Comparison of ENCODE assay signal across 27 cellular contexts in genomic region chr6:91486200-91486599, GRCh38.
A peak's percentile ranks its signal among the peaks of the same experiment; 100 is the strongest.
DNase-seq lines count a peak whose midpoint lies in the region; ATAC-seq and TF ChIP-seq lines count a peak whose summit lies in the region.
"Had no signal": no experiment of that assay in that cellular context is flagged by ENCODE, and none has a peak within 500 bp of the region (broad histone marks: within the 10 kb centered on the region; RNA-seq: fewer than 3 reads in every experiment).

No MANE protein-coding gene starts in this region.

- no peaks in the 10 kb centered on the region for H3K36me3 ChIP-seq in Caco-2 (ENCODE audit: control insufficient read depth, insufficient read depth, low read length)
- H3K36me3 ChIP-seq: gastroesophageal sphincter, HAP-1, neutrophil, SJSA1, upper lobe of left lung had no signal

- POLR2A ChIA-PET in Caco-2 (lab: Charles Lee): no interaction called here

- no peak overlapping the region for H3K4me3 Mint-ChIP-seq in Caco-2 (ENCODE audit: unreplicated experiment)
- H3K4me3 Mint-ChIP-seq: activated B cell treated with CpG ODN at 0.5 μM for 24 hours; activated naive CD8-positive, alpha-beta T cell treated with anti-CD3 and anti-CD28 coated beads, Interleukin-2, amount 50 U/mL, for 24 hours; activated T-cell treated with anti-CD3 and anti-CD28 coated beads, Interleukin-2, amount 50 U/mL, for 4 hours; dendritic cell treated with granulocyte-macrophage colony-stimulating factor and Interleukin-4, amounts not matched to agents 40 ng/mL and 50 ng/mL, for 4 days; immature natural killer cell; stimulated activated naive B cell treated with anti-CD40 and anti-IgM and Interleukin-4, amounts not matched to agents 10 μg/mL and 1 μg/mL and 100 μg/mL, for 72 hours had no signal

- no peaks in the 10 kb centered on the region for H3K36me3 Mint-ChIP-seq in Caco-2 (ENCODE audit: insufficient read depth, unreplicated experiment)
- H3K36me3 Mint-ChIP-seq: immature natural killer cell; stimulated activated naive B cell treated with anti-CD40 and anti-IgM and Interleukin-4, amounts not matched to agents 10 μg/mL and 1 μg/mL and 100 μg/mL, for 72 hours had no signal

- no peak for TF ChIP-seq POLR2A in GM18505 (IDR thresholded peaks at IDR 0.05; ENCODE audit: borderline replicate concordance, extremely low read depth, insufficient read depth, insufficient read length)

- no peaks in the 10 kb centered on the region for H3K4me1 ChIP-seq in Caco-2
- H3K4me1 ChIP-seq: gastroesophageal sphincter, SJSA1, upper lobe of left lung had no signal

- H3K4me3 ChIP-seq in Caco-2 (ENCODE audit: low read depth, low read length): no peak overlapping the region
- H3K4me3 ChIP-seq: gastroesophageal sphincter, HAP-1, SJSA1, upper lobe of left lung had no signal

- no peaks in the 10 kb centered on the region for H3K27me3 Mint-ChIP-seq in Caco-2 (ENCODE audit: insufficient read depth, unreplicated experiment)
- H3K27me3 Mint-ChIP-seq: activated B cell treated with CpG ODN at 0.5 μM for 24 hours; activated naive CD8-positive, alpha-beta T cell treated with anti-CD3 and anti-CD28 coated beads, Interleukin-2, amount 50 U/mL, for 24 hours; dendritic cell treated with granulocyte-macrophage colony-stimulating factor and Interleukin-4, amounts not matched to agents 40 ng/mL and 50 ng/mL, for 4 days; progenitor cell of endocrine pancreas; stimulated activated naive B cell treated with anti-CD40 and anti-IgM and Interleukin-4, amounts not matched to agents 10 μg/mL and 1 μg/mL and 100 μg/mL, for 72 hours had no signal

- no peaks in the 10 kb centered on the region for H3K4me1 Mint-ChIP-seq in Caco-2 (ENCODE audit: low read depth, unreplicated experiment)
- H3K4me1 Mint-ChIP-seq: activated B cell treated with CpG ODN at 0.5 μM for 24 hours; activated naive CD8-positive, alpha-beta T cell treated with anti-CD3 and anti-CD28 coated beads, Interleukin-2, amount 50 U/mL, for 24 hours had no signal

- no peak for TF ChIP-seq CTCF in Caco-2 (IDR thresholded peaks at IDR 0.05; ENCODE audit: insufficient read depth in 1 of 2, low read depth in 1 of 2, low read length in 1 of 2, severe bottlenecking in 1 of 2, unreplicated experiment in 1 of 2)

- intact Hi-C loops in Caco-2 (cut with micrococcal nuclease; ENCODE audit: unreplicated experiment): no loop called here

- DNase-seq in Caco-2 (no peak), NCI-H2107 treated with DMSO at 0.1 percent for 48 hours (lab: John Stamatoyannopoulos, UW; ENCODE audit: unreplicated experiment) (no peak)
- DNase-seq: activated B cell treated with CpG ODN at 0.5 μM for 24 hours; activated CD4-positive, alpha-beta T cell treated with anti-CD3 and anti-CD28 coated beads, Interleukin-2, amount 50 U/mL, for 1 hour; activated naive CD8-positive, alpha-beta T cell treated with anti-CD3 and anti-CD28 coated beads, Interleukin-2, amount 50 U/mL, for 24 hours; activated T-cell treated with anti-CD3 and anti-CD28 coated beads, Interleukin-2, amount 50 U/mL, for 4 hours; central memory CD4-positive, alpha-beta T cell; hypothalamus; immature natural killer cell; NCI-H1417 treated with DMSO at 0.1 percent for 48 hours; NCI-H2107; NCI-H446; NCI-H82; stimulated activated CD4-positive, alpha-beta T cell treated with anti-CD3 and anti-CD28 coated beads, Interleukin-15, amount 100 ng/mL, for 24 hours; stimulated activated naive B cell treated with anti-CD40 and anti-IgM and Interleukin-4, amounts not matched to agents 10 μg/mL and 1 μg/mL and 100 μg/mL, for 72 hours; upper lobe of left lung had no signal

- CTCF ChIA-PET in Caco-2 (lab: Charles Lee): no interaction called here

- H3K9me3 Mint-ChIP-seq in Caco-2 (ENCODE audit: unreplicated experiment): no peaks in the 10 kb centered on the region
- H3K9me3 Mint-ChIP-seq: activated B cell treated with CpG ODN at 0.5 μM for 24 hours; activated naive CD8-positive, alpha-beta T cell treated with anti-CD3 and anti-CD28 coated beads, Interleukin-2, amount 50 U/mL, for 24 hours; activated T-cell treated with anti-CD3 and anti-CD28 coated beads, Interleukin-2, amount 50 U/mL, for 4 hours; dendritic cell treated with granulocyte-macrophage colony-stimulating factor and Interleukin-4, amounts not matched to agents 40 ng/mL and 50 ng/mL, for 4 days; stimulated activated naive B cell treated with anti-CD40 and anti-IgM and Interleukin-4, amounts not matched to agents 10 μg/mL and 1 μg/mL and 100 μg/mL, for 72 hours had no signal

- H3K27me3 ChIP-seq in Caco-2 (replicated peaks; ENCODE audit: control insufficient read depth, insufficient read depth, low read length): no peaks in the 10 kb centered on the region
- H3K27me3 ChIP-seq: gastroesophageal sphincter, neutrophil, SJSA1, upper lobe of left lung had no signal

- no TSS peak for BruUV-seq in Caco-2 (replicated peaks; lab: Mats Ljungman, UMichigan)

- ATAC-seq in GM19043 (IDR thresholded peaks at IDR 0.05; ENCODE audit: low read depth, unreplicated experiment): peak; percentile 36
- peak; percentile 43 for ATAC-seq in HG02943 (IDR thresholded peaks at IDR 0.05; ENCODE audit: low read depth, unreplicated experiment)
- peak; percentile 51 for ATAC-seq in HG03571 (IDR thresholded peaks at IDR 0.05; ENCODE audit: unreplicated experiment)
- no peak for ATAC-seq in HG02852 (IDR thresholded peaks at IDR 0.05; ENCODE audit: unreplicated experiment)
- no peak for ATAC-seq in GM18505 (IDR thresholded peaks at IDR 0.05; ENCODE audit: unreplicated experiment)
- ATAC-seq: activated naive CD8-positive, alpha-beta T cell treated with anti-CD3 and anti-CD28 coated beads, Interleukin-2, amount 50 U/mL, for 24 hours; activated T-cell treated with anti-CD3 and anti-CD28 coated beads, Interleukin-2, amount 50 U/mL, for 4 hours; gastroesophageal sphincter; stimulated activated naive B cell treated with anti-CD40 and anti-IgM and Interleukin-4, amounts not matched to agents 10 μg/mL and 1 μg/mL and 100 μg/mL, for 72 hours had no signal

- H3K27ac Mint-ChIP-seq in Caco-2 (ENCODE audit: unreplicated experiment): no peak overlapping the region
- H3K27ac Mint-ChIP-seq: activated B cell treated with CpG ODN at 0.5 μM for 24 hours; activated naive CD8-positive, alpha-beta T cell treated with anti-CD3 and anti-CD28 coated beads, Interleukin-2, amount 50 U/mL, for 24 hours; dendritic cell treated with granulocyte-macrophage colony-stimulating factor and Interleukin-4, amounts not matched to agents 40 ng/mL and 50 ng/mL, for 4 days; immature natural killer cell; progenitor cell of endocrine pancreas; stimulated activated naive B cell treated with anti-CD40 and anti-IgM and Interleukin-4, amounts not matched to agents 10 μg/mL and 1 μg/mL and 100 μg/mL, for 72 hours had no signal

- H3K9me3 ChIP-seq in Caco-2: no peaks in the 10 kb centered on the region
- H3K9me3 ChIP-seq: gastroesophageal sphincter, HAP-1, neutrophil, SJSA1, upper lobe of left lung had no signal

Comparison
In these comparisons a context has a peak if more than half of its experiments do, and no peak if none do; other contexts are left out.
1. ATAC-seq: peak in GM19043 (single experiment), HG02943 (single experiment) and HG03571 (single experiment); none in HG02852 (single experiment) and GM18505 (single experiment).